ENCODE assay signal across 11 cellular contexts in the genomic region with DNA sequence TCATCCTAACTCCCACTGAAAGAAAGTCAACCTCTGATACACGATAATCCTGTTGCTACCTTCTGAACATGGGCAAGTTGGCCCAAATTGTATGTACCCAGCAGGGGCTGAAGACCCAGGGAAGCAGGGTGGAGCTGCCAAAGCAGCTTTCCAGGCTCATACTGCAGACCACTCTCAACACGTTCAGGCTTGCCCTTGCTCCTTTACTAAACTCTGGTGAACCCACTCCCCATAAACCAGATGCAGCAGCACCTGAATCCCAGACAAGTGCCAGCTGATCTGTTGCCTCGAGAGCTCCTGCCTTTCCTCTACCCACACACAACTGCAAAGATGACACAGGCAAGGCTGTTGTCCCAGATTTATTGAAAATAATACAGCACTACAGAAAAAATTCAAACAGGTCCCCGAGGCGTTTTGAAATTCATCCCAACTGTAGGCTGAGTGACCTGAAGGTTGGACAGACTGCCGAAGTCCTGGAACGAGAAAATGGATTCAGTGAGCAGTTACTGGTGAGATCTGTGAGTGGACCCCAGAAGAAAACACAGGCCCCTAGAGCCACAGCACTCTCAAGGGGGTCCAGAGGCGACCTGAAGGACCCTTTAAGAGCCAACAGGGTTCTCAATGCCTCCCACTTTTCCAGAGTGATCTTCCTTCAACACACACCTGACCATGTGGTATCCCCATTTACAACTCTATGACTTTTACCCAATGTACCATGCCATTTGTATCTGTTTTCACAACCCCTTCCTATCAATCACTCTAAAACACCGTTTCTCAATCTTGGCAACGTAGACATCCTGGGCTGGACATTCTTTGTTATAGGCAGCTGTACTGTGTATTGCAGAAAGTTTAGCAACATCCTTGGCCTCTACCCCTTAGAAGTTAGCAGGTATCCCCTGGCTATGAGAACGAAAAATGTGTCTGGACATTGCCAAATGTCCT. TPM values are rescaled to one million over a fixed set of nuclear protein-coding genes. Genes with fewer than 3 reads are reported as not detected.
A peak's percentile ranks its signal among the peaks of the same experiment; 100 is the strongest.
DNase-seq lines count a peak whose midpoint lies in the region; ATAC-seq and TF ChIP-seq lines count a peak whose summit lies in the region.
"Had no signal": no experiment of that assay in that cellular context is flagged by ENCODE, and none has a peak within 500 bp of the region (broad histone marks: within the 10 kb centered on the region; RNA-seq: fewer than 3 reads in every experiment).

No MANE protein-coding gene starts in this region.

- H3K27ac ChIP-seq in SK-N-MC (peak overlapping the region; percentile 77), MM.1S (ENCODE audit: low read length) (no peak overlapping the region)
- H3K27ac ChIP-seq: skin epidermis had no signal

- H3K9me2 ChIP-seq in MM.1S (replicated peaks; ENCODE audit: insufficient read depth, low read length) = no peaks in the 10 kb centered on the region

- H3K9me3 Mint-ChIP-seq in activated naive CD4-positive, alpha-beta T cell treated with anti-CD3 and anti-CD28 coated beads, Interleukin-2, amount 10 ng/mL, durations not matched to agents 7 days and 5 days = no peaks in the 10 kb centered on the region
- no peaks in the 10 kb centered on the region for H3K9me3 Mint-ChIP-seq in endothelial cell (ENCODE audit: unreplicated experiment)
- H3K9me3 Mint-ChIP-seq in stimulated activated effector memory CD8-positive, alpha-beta T cell treated with anti-CD3 and anti-CD28 coated beads, Interleukin-12 subunit alpha, Interleukin-12 subunit beta, amount 100 ng/mL, for 72 hours = no peaks in the 10 kb centered on the region

- peaks cover 37% of the 10 kb centered on the region for H3K4me1 Mint-ChIP-seq in activated naive CD4-positive, alpha-beta T cell treated with anti-CD3 and anti-CD28 coated beads, Interleukin-2, amount 10 ng/mL, durations not matched to agents 7 days and 5 days
- H3K4me1 Mint-ChIP-seq in endothelial cell (ENCODE audit: unreplicated experiment) = peaks cover 14% of the 10 kb centered on the region
- peaks cover 55% of the 10 kb centered on the region for H3K4me1 Mint-ChIP-seq in stimulated activated effector memory CD8-positive, alpha-beta T cell treated with anti-CD3 and anti-CD28 coated beads, Interleukin-12 subunit alpha, Interleukin-12 subunit beta, amount 100 ng/mL, for 72 hours

- H2AFZ ChIP-seq in MM.1S (ENCODE audit: low read length) = no peak overlapping the region

- CTCF ChIA-PET in activated naive CD4-positive, alpha-beta T cell treated with anti-CD3 and anti-CD28 coated beads, Interleukin-2, amount 10 ng/mL, durations not matched to agents 7 days and 5 days (lab: Charles Lee) = interaction anchor here (1.2 kb wide), 1 partner anchor 464 kb away, joined by 4 read pairs; no protein-coding TSS in a partner anchor

- H3K27me3 Mint-ChIP-seq in activated naive CD4-positive, alpha-beta T cell treated with anti-CD3 and anti-CD28 coated beads, Interleukin-2, amount 10 ng/mL, durations not matched to agents 7 days and 5 days = no peaks in the 10 kb centered on the region
- H3K27me3 Mint-ChIP-seq in endothelial cell (ENCODE audit: unreplicated experiment) = peaks cover 6% of the 10 kb centered on the region

- no peak overlapping the region for H3K4me2 ChIP-seq in MM.1S (ENCODE audit: low read depth, low read length)

- no peak for ATAC-seq in stimulated activated effector memory CD8-positive, alpha-beta T cell treated with anti-CD3 and anti-CD28 coated beads, Interleukin-12 subunit alpha, Interleukin-12 subunit beta, amount 100 ng/mL, for 72 hours

- peaks cover 47% of the 10 kb centered on the region for H3F3A ChIP-seq in MM.1S (ENCODE audit: insufficient read depth, low read length)

- peaks cover 53% of the 10 kb centered on the region for H3K36me3 Mint-ChIP-seq in activated naive CD4-positive, alpha-beta T cell treated with anti-CD3 and anti-CD28 coated beads, Interleukin-2, amount 10 ng/mL, durations not matched to agents 7 days and 5 days
- peaks cover 24% of the 10 kb centered on the region for H3K36me3 Mint-ChIP-seq in endothelial cell (ENCODE audit: low read depth, unreplicated experiment)
- peaks cover 81% of the 10 kb centered on the region for H3K36me3 Mint-ChIP-seq in stimulated activated effector memory CD8-positive, alpha-beta T cell treated with anti-CD3 and anti-CD28 coated beads, Interleukin-12 subunit alpha, Interleukin-12 subunit beta, amount 100 ng/mL, for 72 hours

- H3K27ac Mint-ChIP-seq in activated naive CD4-positive, alpha-beta T cell treated with anti-CD3 and anti-CD28 coated beads, Interleukin-2, amount 10 ng/mL, durations not matched to agents 7 days and 5 days = peak overlapping the region; percentile 75
- H3K27ac Mint-ChIP-seq in endothelial cell (ENCODE audit: unreplicated experiment) = no peak overlapping the region
- peak overlapping the region; percentile 98 for H3K27ac Mint-ChIP-seq in stimulated activated effector memory CD8-positive, alpha-beta T cell treated with anti-CD3 and anti-CD28 coated beads, Interleukin-12 subunit alpha, Interleukin-12 subunit beta, amount 100 ng/mL, for 72 hours

- H3K4me3 ChIP-seq in SK-N-MC = no peak overlapping the region
- no peak overlapping the region for H3K4me3 ChIP-seq in MM.1S (ENCODE audit: low read length)
- H3K4me3 ChIP-seq: skin epidermis had no signal

- H3K9me3 ChIP-seq in SK-N-MC (ENCODE audit: low read depth, low read length) (no peaks in the 10 kb centered on the region), MM.1S (replicated peaks; ENCODE audit: insufficient read depth, low read length) (no peaks in the 10 kb centered on the region)

- no peaks in the 10 kb centered on the region for H3K27me3 ChIP-seq in MM.1S (replicated peaks; ENCODE audit: insufficient read depth, low read length)

- no peak for DNase-seq in activated naive CD4-positive, alpha-beta T cell treated with anti-CD3 and anti-CD28 coated beads, Interleukin-2, amount 10 ng/mL, durations not matched to agents 7 days and 5 days
- no peak for DNase-seq in activated naive CD4-positive, alpha-beta T cell treated with Interleukin-2 at 50 U/mL for 16 hours
- DNase-seq in SK-N-MC (ENCODE audit: low read depth, low spot score) (no peak), endothelial cell (ENCODE audit: low spot score) (no peak), DMS79 (lab: John Stamatoyannopoulos, UW) (no peak), MM.1S (no peak), COLO829 (ENCODE audit: low spot score) (no peak)
- DNase-seq in stimulated activated effector memory CD8-positive, alpha-beta T cell treated with anti-CD3 and anti-CD28 coated beads, Interleukin-12 subunit alpha, Interleukin-12 subunit beta, amount 100 ng/mL, for 72 hours (ENCODE audit: low spot score in 2 of 2) = no peak
- DNase-seq: effector CD4-positive, alpha-beta T cell; NCI-H1092 treated with DMSO at 0.1 percent for 48 hours had no signal

- no peak overlapping the region for H3K9ac ChIP-seq in SK-N-MC (ENCODE audit: insufficient read length)
- no peak overlapping the region for H3K9ac ChIP-seq in MM.1S (ENCODE audit: low read length)

- peaks cover 60% of the 10 kb centered on the region for H3K36me3 ChIP-seq in SK-N-MC (ENCODE audit: insufficient read depth, low read length)
- H3K36me3 ChIP-seq in MM.1S (replicated peaks; ENCODE audit: insufficient read depth, low read length) = peaks cover 19% of the 10 kb centered on the region

- TF ChIP-seq CTCF in endothelial cell (IDR thresholded peaks at IDR 0.05; ENCODE audit: unreplicated experiment) (no peak), MM.1S (IDR thresholded peaks at IDR 0.05; ENCODE audit: low read length) (no peak)

- no peak overlapping the region for H3K4me3 Mint-ChIP-seq in activated naive CD4-positive, alpha-beta T cell treated with anti-CD3 and anti-CD28 coated beads, Interleukin-2, amount 10 ng/mL, durations not matched to agents 7 days and 5 days
- H3K4me3 Mint-ChIP-seq in endothelial cell (ENCODE audit: unreplicated experiment) = peak overlapping the region; percentile 60
- peak overlapping the region; percentile 94 for H3K4me3 Mint-ChIP-seq in stimulated activated effector memory CD8-positive, alpha-beta T cell treated with anti-CD3 and anti-CD28 coated beads, Interleukin-12 subunit alpha, Interleukin-12 subunit beta, amount 100 ng/mL, for 72 hours

- H3K79me2 ChIP-seq in MM.1S (ENCODE audit: low read length) = peaks cover 46% of the 10 kb centered on the region

- peaks cover 10% of the 10 kb centered on the region; the same call in 1 of the 2 replicates for H3K4me1 ChIP-seq in MM.1S (ENCODE audit: low read length)

- peaks cover 31% of the 10 kb centered on the region for H4K20me1 ChIP-seq in MM.1S (ENCODE audit: insufficient read depth, low read length)

RNA-seq across cellular contexts. Expression of a gene that starts 3.6 kb away (rescaled TPM):
- 1,823 TPM for total RNA-seq in endothelial cell (ENCODE audit: unreplicated experiment)
